1 cellular context compared by ENCODE assay signal in the genomic region with DNA sequence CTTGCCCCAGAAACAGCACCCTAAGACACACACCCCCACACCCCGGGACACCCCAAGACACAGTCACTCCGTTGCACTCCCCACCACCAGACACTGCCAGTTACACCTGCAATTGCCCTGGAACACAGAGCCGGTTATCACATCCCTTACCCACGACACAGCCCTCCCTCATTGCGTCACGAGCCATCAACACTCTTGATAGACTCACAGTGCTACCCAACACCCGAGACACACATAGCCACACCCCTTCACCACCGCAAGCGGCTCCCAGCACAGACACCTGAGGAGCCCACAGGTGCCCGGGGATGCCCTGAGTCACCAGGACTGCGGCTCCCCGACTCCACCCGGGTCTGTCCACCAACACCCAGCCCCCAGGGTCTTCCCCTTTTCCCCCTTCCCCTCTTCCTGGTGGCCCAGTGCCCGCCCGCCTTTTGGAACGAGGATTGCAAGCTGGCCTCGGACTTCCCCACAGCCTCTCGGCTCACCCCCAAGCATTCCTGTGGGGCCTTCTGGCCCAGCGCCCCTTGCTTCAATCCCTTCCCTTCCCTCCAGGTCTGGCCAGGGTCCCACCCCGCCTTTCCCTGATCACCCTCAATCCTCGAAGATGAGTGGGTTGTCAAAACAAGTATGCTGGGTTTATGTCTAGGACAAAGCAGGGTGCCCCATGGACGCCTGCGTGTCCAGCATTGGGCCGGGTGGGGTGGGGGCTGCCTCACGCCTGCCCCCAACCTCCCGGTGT.
TF ChIP-seq lines count a peak whose summit lies in the region.

No MANE protein-coding gene starts in this region.

TF ChIP-seq in H1, 55 proteins besides CTCF, POLR2A, EP300 and RAD21:
- TF ChIP-seq, protein P1, sequence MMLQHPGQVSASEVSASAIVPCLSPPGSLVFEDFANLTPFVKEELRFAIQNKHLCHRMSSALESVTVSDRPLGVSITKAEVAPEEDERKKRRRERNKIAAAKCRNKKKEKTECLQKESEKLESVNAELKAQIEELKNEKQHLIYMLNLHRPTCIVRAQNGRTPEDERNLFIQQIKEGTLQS (IDR thresholded peaks at IDR 0.05; ENCODE audit: insufficient read depth, low read depth, low read length): no peak
- TF ChIP-seq SIRT6 (IDR thresholded peaks at IDR 0.05; ENCODE audit: low read length) (no peak), CEBPB (IDR thresholded peaks at IDR 0.05; ENCODE audit: low read depth, low read length) (peak; percentile 64), YY1 (IDR thresholded peaks at IDR 0.05; ENCODE audit: low read depth, low read length) (no peak), RBBP5 (IDR thresholded peaks at IDR 0.05; ENCODE audit: borderline replicate concordance, low read depth, low read length) (no peak)
TF ChIP-seq in H1: peak in this region for 1.
